ENCODE assay signal across 24 cellular contexts in the genomic region with DNA sequence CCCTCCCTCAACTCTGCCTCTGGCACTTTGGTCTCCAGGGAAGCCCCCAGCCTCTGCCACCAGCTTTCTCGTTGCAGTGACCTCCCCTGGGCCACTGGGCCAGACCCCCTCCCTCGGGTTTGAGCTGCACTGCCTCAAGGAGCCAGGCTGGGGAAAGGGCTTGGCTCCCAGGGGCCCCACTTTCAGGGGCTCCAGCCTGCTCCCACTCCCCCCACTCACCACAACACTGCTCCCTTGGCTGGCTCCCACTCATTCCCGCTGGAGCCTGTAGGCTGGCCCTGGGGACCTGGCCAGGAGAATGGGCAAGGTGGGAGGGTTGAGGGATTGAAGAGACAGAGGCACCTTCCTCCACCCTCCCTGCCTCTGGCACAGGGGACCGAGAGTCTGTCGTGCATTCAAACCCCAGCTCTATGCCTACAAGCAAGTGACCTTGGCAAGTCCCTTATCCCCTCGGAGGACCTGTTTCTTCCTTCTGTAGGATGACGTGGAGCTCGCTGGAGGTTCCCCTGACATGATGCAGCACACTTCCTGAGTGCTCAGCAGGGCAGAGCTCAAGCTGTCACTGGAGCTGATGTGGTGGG. TPM values are rescaled to one million over a fixed set of nuclear protein-coding genes. Genes with fewer than 3 reads are reported as not detected.
DNase-seq lines count a peak whose midpoint lies in the region; ATAC-seq and TF ChIP-seq lines count a peak whose summit lies in the region.
"Had no signal": no experiment of that assay in that cellular context is flagged by ENCODE, and none has a peak within 500 bp of the region (broad histone marks: within the 10 kb centered on the region; RNA-seq: fewer than 3 reads in every experiment).

No MANE protein-coding gene starts in this region.

- TF ChIP-seq EP300 in stomach (IDR thresholded peaks at IDR 0.05): no peak

- no peak overlapping the region for H3K4me2 ChIP-seq in mammary epithelial cell (ENCODE audit: insufficient read depth, low read depth, low read length)
- H3K4me2 ChIP-seq: hepatocyte had no signal

- no peak overlapping the region for H3K4me3 ChIP-seq in mammary epithelial cell (replicated peaks in 1 of 3; ENCODE audit: insufficient read depth in 1 of 3, low read depth in 2 of 3, low read length in 3 of 3)
- H3K4me3 ChIP-seq in RWPE2 (ENCODE audit: severe bottlenecking): no peak overlapping the region
- no peak overlapping the region for H3K4me3 ChIP-seq in stomach
- H3K4me3 ChIP-seq: hepatocyte, SK-N-MC, uterus had no signal

- peaks cover 2% of the 10 kb centered on the region for H3K9me3 ChIP-seq in mammary epithelial cell (replicated peaks; ENCODE audit: insufficient read depth, low read length)
- peaks cover 8% of the 10 kb centered on the region for H3K9me3 ChIP-seq in RWPE2 (ENCODE audit: severe bottlenecking)
- peaks cover 0 to 12% (median 9%) of the 10 kb centered on the region in 4 donors for H3K9me3 ChIP-seq in stomach

- BruUV-seq in MCF 10A (replicated peaks; lab: Mats Ljungman, UMichigan): no TSS peak
- BruUV-seq in mammary epithelial cell (replicated peaks; lab: Mats Ljungman, UMichigan): no TSS peak

- no peak for DNase-seq in MCF 10A (ENCODE audit: unreplicated experiment)
- no peak for DNase-seq in mammary epithelial cell
- peak; percentile 62 for DNase-seq in RWPE2 (ENCODE audit: low spot score)
- DNase-seq in glutamatergic neuron: peak; percentile 12
- peak; percentile 23 for DNase-seq in stomach
- DNase-seq in globus pallidus (ENCODE audit: low spot score): no peak
- no peak for DNase-seq in HuH-7.5 (ENCODE audit: low spot score)
- DNase-seq: activated B cell treated with CpG ODN at 0.5 μM for 24 hours; activated CD8-positive, alpha-beta T cell treated with anti-CD3 and anti-CD28 coated beads, Interleukin-2, amount 10 ng/mL, durations not matched to agents 7 days and 5 days; activated T-cell treated with anti-CD3 and anti-CD28 coated beads, Interleukin-2, amount 50 U/mL, for 48 hours; NCI-H1092 treated with DMSO at 0.1 percent for 48 hours; NCI-H2029 treated with DMSO at 0.1 percent for 48 hours; NCI-H524; uterus had no signal

- 58% methylated on average over 7 of the region's 8 CpGs for WGBS in mammary epithelial cell (ENCODE audit: low coverage, missing lambda C conversion rate)
- 64 to 80% (median 71%) methylated on average over 6 to 8 of the region's 8 CpGs for WGBS in stomach, 5 donors

- CTCF ChIA-PET in MCF 10A (lab: Yijun Ruan, JAX) (interaction anchor here (0.6 to 2.0 kb wide), 4 partner anchors 25 to 408 kb away, joined by 3 to 9 read pairs (median 4); no protein-coding TSS in a partner anchor), mammary epithelial cell (lab: Charles Lee; ENCODE audit: low non-redundant PET) (no interaction called here)

- peaks cover 19% of the 10 kb centered on the region for H3K4me1 ChIP-seq in mammary epithelial cell (ENCODE audit: insufficient read depth, low read length)
- peaks cover 4% of the 10 kb centered on the region for H3K4me1 ChIP-seq in RWPE2 (ENCODE audit: insufficient read depth, poor library complexity, severe bottlenecking)
- H3K4me1 ChIP-seq in stomach: peaks cover 15 to 31% (median 28%) of the 10 kb centered on the region in 4 donors

- H3K36me3 Mint-ChIP-seq in MCF 10A (ENCODE audit: insufficient read depth, unreplicated experiment) (no peaks in the 10 kb centered on the region), glutamatergic neuron (ENCODE audit: unreplicated experiment) (peaks cover 6% of the 10 kb centered on the region)

- POLR2A ChIA-PET in MCF 10A (lab: Yijun Ruan, JAX): no interaction called here

- H3K27me3 ChIP-seq in mammary epithelial cell (ENCODE audit: insufficient read depth, low read length) (peaks cover 14% of the 10 kb centered on the region), RWPE2 (ENCODE audit: insufficient read depth, poor library complexity, severe bottlenecking) (peaks cover 7% of the 10 kb centered on the region), stomach (peaks cover 21 to 73% (median 27%) of the 10 kb centered on the region in 3 donors)

- TF ChIP-seq CTCF in MCF 10A (IDR thresholded peaks at IDR 0.05; ENCODE audit: unreplicated experiment) (no peak), mammary epithelial cell (conservative IDR thresholded peaks at IDR 0.05 in 1 of 2, IDR thresholded peaks at IDR 0.05 in 1 of 2; ENCODE audit: extremely low read depth in 1 of 2, insufficient read depth in 1 of 2, low read depth in 1 of 2, low read length in 2 of 2) (no peak), RWPE2 (IDR thresholded peaks at IDR 0.05; ENCODE audit: poor library complexity, severe bottlenecking) (no peak), glutamatergic neuron (IDR thresholded peaks at IDR 0.05; ENCODE audit: partially characterized antibody, unreplicated experiment) (no peak), stomach (IDR thresholded peaks at IDR 0.05) (no peak)

- ATAC-seq in RWPE2 (ENCODE audit: low read depth) (no peak), HG03565 (IDR thresholded peaks at IDR 0.05; ENCODE audit: unreplicated experiment) (no peak)
- ATAC-seq: activated CD8-positive, alpha-beta T cell treated with anti-CD3 and anti-CD28 coated beads, Interleukin-2, amount 10 ng/mL, durations not matched to agents 7 days and 5 days; activated naive CD4-positive, alpha-beta T cell treated with anti-CD3 and anti-CD28 coated beads, Interleukin-2, amount 50 U/mL, for 72 hours; naive thymus-derived CD4-positive, alpha-beta T cell had no signal

- H3K27me3 Mint-ChIP-seq in MCF 10A (ENCODE audit: insufficient read depth, unreplicated experiment): peaks cover 29% of the 10 kb centered on the region
- peaks cover 26% of the 10 kb centered on the region for H3K27me3 Mint-ChIP-seq in glutamatergic neuron (ENCODE audit: unreplicated experiment)

- no peaks in the 10 kb centered on the region for H3K4me1 Mint-ChIP-seq in MCF 10A (ENCODE audit: insufficient read depth, unreplicated experiment)
- no peaks in the 10 kb centered on the region for H3K4me1 Mint-ChIP-seq in glutamatergic neuron (ENCODE audit: low read depth, unreplicated experiment)

- H3K27ac Mint-ChIP-seq in MCF 10A (ENCODE audit: low read depth, unreplicated experiment) (no peak overlapping the region), glutamatergic neuron (ENCODE audit: unreplicated experiment) (no peak overlapping the region)
- H3K27ac Mint-ChIP-seq: activated B cell treated with CpG ODN at 0.5 μM for 24 hours; activated CD8-positive, alpha-beta T cell treated with anti-CD3 and anti-CD28 coated beads, Interleukin-2, amount 10 ng/mL, durations not matched to agents 7 days and 5 days; naive thymus-derived CD4-positive, alpha-beta T cell; T-helper 2 cell treated with Interferon-gamma antibody and Interleukin-4, amounts not matched to agents 5 μg/mL and 100 μg/mL, for 36 hours had no signal

- TF ChIP-seq POLR2A in stomach (IDR thresholded peaks at IDR 0.05): no peak

- H3K27ac ChIP-seq in mammary epithelial cell (ENCODE audit: insufficient read depth, low read depth, low read length): no peak overlapping the region
- no peak overlapping the region for H3K27ac ChIP-seq in RWPE2 (ENCODE audit: poor library complexity, severe bottlenecking)
- H3K27ac ChIP-seq in stomach: no peak overlapping the region
- H3K27ac ChIP-seq: C4-2B, hepatocyte, parathyroid adenoma, SK-N-MC, uterus had no signal

- H3K36me3 ChIP-seq in mammary epithelial cell (ENCODE audit: insufficient read depth, low read length) (no peaks in the 10 kb centered on the region), RWPE2 (ENCODE audit: low read depth) (no peaks in the 10 kb centered on the region; the same call in 1 of the 2 replicates), stomach (no peaks in the 10 kb centered on the region)
- H3K36me3 ChIP-seq: uterus had no signal

- H2AFZ ChIP-seq in mammary epithelial cell (ENCODE audit: low read depth, low read length): no peak overlapping the region
- H2AFZ ChIP-seq: hepatocyte, parathyroid adenoma had no signal

- in situ Hi-C loops in mammary epithelial cell (cut with MboI; ENCODE audit: low sequenced_read_pairs in 2 of 2): no loop called here

- intact Hi-C loops in MCF 10A (cut with micrococcal nuclease) (no loop called here), mammary epithelial cell (cut with micrococcal nuclease) (no loop called here), stomach (cut with DNase I; ENCODE audit: low total_unique reads) (no loop called here)

- H3K79me2 ChIP-seq in mammary epithelial cell (ENCODE audit: insufficient read depth, low read length): no peaks in the 10 kb centered on the region
- H3K79me2 ChIP-seq: hepatocyte, parathyroid adenoma had no signal

- H4K20me1 ChIP-seq in mammary epithelial cell (ENCODE audit: insufficient read depth, low read length): no peaks in the 10 kb centered on the region

- no peak overlapping the region for H3K9ac ChIP-seq in mammary epithelial cell (ENCODE audit: insufficient read depth, low read length)
- H3K9ac ChIP-seq: parathyroid adenoma had no signal

- dilution Hi-C loops in mammary epithelial cell (cut with HindIII; ENCODE audit: low sequenced_read_pairs): no loop called here

- H3K4me3 Mint-ChIP-seq in MCF 10A (ENCODE audit: unreplicated experiment) (peak overlapping the region; percentile 16), glutamatergic neuron (ENCODE audit: unreplicated experiment) (no peak overlapping the region)
- H3K4me3 Mint-ChIP-seq: activated B cell treated with CpG ODN at 0.5 μM for 24 hours; activated CD8-positive, alpha-beta T cell treated with anti-CD3 and anti-CD28 coated beads, Interleukin-2, amount 10 ng/mL, durations not matched to agents 7 days and 5 days; T-helper 2 cell treated with Interferon-gamma antibody and Interleukin-4, amounts not matched to agents 5 μg/mL and 100 μg/mL, for 36 hours had no signal

- H3K9me3 Mint-ChIP-seq in MCF 10A (ENCODE audit: unreplicated experiment): peaks cover 7% of the 10 kb centered on the region
- peaks cover 6% of the 10 kb centered on the region for H3K9me3 Mint-ChIP-seq in glutamatergic neuron (ENCODE audit: unreplicated experiment)

RNA-seq across cellular contexts. Expression of a gene that starts 19.2 kb away (rescaled TPM):
- total RNA-seq in MCF 10A (2022) (0.26 and 0.39 TPM in 2 replicates), mammary epithelial cell (under 1 TPM; 0.19 to 0.67 TPM), glutamatergic neuron (ENCODE audit: unreplicated experiment) (5.9 TPM), stomach (10 to 100 TPM in 1 of 5 donors, 1 to 10 TPM in 3, under 1 TPM in 1; 0.89 to 21.7 (median 2.8) TPM)
- polyA plus RNA-seq in mammary epithelial cell (0.02 TPM), stomach (1 to 10 TPM in 2 of 3 donors, under 1 TPM in 1; 0.65 to 1.8 (median 1.2) TPM)
- polyA minus RNA-seq in mammary epithelial cell: not detected
- total RNA-seq: activated B cell treated with CpG ODN at 0.5 μM for 24 hours had no signal
- polyA plus RNA-seq: naive thymus-derived CD4-positive, alpha-beta T cell had no signal

RNA-seq across cellular contexts. Expression of a gene that starts 33.7 kb away (rescaled TPM):
- total RNA-seq in MCF 10A (2022) (0.05 and 0.12 TPM in 2 replicates), mammary epithelial cell (under 1 TPM in 1 of 2 donors, not detected in 1; 0.09 TPM), glutamatergic neuron (ENCODE audit: unreplicated experiment) (not detected), stomach (10 to 100 TPM in 1 of 5 donors, 1 to 10 TPM in 2, under 1 TPM in 1, not detected in 1; 0.58 to 10.7 (median 5.3) TPM)
- polyA plus RNA-seq in mammary epithelial cell (not detected), stomach (1 to 10 TPM in 2 of 3 donors, under 1 TPM in 1; 0.12 to 5.5 (median 4.4) TPM)
- not detected for polyA minus RNA-seq in mammary epithelial cell
- total RNA-seq: activated B cell treated with CpG ODN at 0.5 μM for 24 hours; activated CD8-positive, alpha-beta T cell treated with anti-CD3 and anti-CD28 coated beads, Interleukin-2, amount 10 ng/mL, durations not matched to agents 7 days and 5 days; activated naive CD4-positive, alpha-beta T cell treated with anti-CD3 and anti-CD28 coated beads, Interleukin-2, amount 50 U/mL, for 72 hours; chondrocyte; G401 had no signal
- polyA plus RNA-seq: naive thymus-derived CD4-positive, alpha-beta T cell had no signal

Comparison
In these comparisons a context has a peak if more than half of its experiments do, and no peak if none do; other contexts are left out.
1. DNase-seq: peak in RWPE2 (single experiment), glutamatergic neuron (single experiment) and stomach (single experiment); none in MCF 10A (single experiment), mammary epithelial cell (single experiment), globus pallidus (single experiment) and HuH-7.5 (single experiment).